In the genomic region with DNA sequence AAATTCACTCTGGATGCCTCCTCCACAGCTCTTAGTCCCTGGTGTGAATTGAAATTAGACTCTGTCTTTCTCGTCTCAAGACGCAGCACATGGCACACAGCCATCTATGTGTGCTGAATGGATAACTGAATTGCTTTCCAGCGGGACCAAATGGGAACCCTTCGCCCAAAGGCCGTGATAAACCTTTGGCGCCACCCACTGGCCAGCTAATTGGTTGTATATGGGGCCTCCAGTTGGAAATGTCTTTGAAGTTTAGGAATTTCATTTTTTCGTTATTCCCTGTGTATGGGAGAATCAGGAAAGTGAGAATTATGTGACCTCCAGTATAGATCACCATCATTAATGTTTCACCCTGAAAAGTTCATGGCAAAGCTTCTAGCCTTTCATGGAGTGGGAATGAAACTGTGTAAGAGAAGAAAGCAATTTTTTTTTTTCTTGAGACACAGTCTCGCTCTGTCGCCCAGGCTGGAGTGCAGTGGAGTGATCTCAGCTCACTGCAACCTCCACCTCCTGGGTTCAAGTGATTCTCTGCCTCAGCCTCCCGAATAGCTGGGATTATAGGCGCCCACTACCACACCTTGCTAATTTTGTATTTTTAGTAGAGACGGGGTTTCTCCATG, we compare ENCODE assay signal across 8 cellular contexts.
DNase-seq lines count a peak whose midpoint lies in the region; FAIRE-seq and TF ChIP-seq lines count a peak whose summit lies in the region.

No MANE protein-coding gene starts in this region.

- H3K4me3 ChIP-seq in KMS-11 (IDR thresholded peaks at IDR 0.05; ENCODE audit: insufficient read depth, low read depth, low read length) (no peak overlapping the region), foreskin fibroblast (ENCODE audit: low read depth in 1 of 2, low read length in 2 of 2) (no peak overlapping the region), neutrophil (ENCODE audit: low read depth in 1 of 2, low read length in 1 of 2) (no peak overlapping the region)

- H4K20me1 ChIP-seq in KMS-11 (ENCODE audit: insufficient read depth) = no peaks in the 10 kb centered on the region

- DNase-seq in D721Med (ENCODE audit: insufficient read length, low spot score) = peak; percentile 70
- DNase-seq in RKO (ENCODE audit: low spot score) = peak; percentile 80
- peak; percentile 45 for DNase-seq in activated effector memory CD4-positive, alpha-beta T cell treated with Interleukin-2 at 50 U/mL for 16 hours
- peak; percentile 64 to 91 for DNase-seq in foreskin fibroblast
- DNase-seq in stromal cell of bone marrow (ENCODE audit: low read depth) = peak; percentile 66
- DNase-seq in DMS79 treated with DMSO at 0.1 percent for 48 hours (lab: John Stamatoyannopoulos, UW) = no peak

- no peaks in the 10 kb centered on the region for H3K9me3 ChIP-seq in neutrophil

- no peak for FAIRE-seq in D721Med (lab: Jason Lieb, UNC)

- H3K27ac ChIP-seq in KMS-11 = no peak overlapping the region
- H3K27ac ChIP-seq in neutrophil = no peak overlapping the region

- H3K36me3 ChIP-seq in KMS-11 (ENCODE audit: insufficient read depth) (no peaks in the 10 kb centered on the region), neutrophil (no peaks in the 10 kb centered on the region)

- no peak overlapping the region for H3K9ac ChIP-seq in KMS-11

- H3K4me1 ChIP-seq in KMS-11 (ENCODE audit: low read depth, poor library complexity, severe bottlenecking) (peaks cover 9% of the 10 kb centered on the region), neutrophil (ENCODE audit: control insufficient read depth in 1 of 2, insufficient read depth in 1 of 2, low read depth in 1 of 2, low read length in 1 of 2) (no peaks in the 10 kb centered on the region)

- H2AFZ ChIP-seq in KMS-11 (ENCODE audit: low read depth) = 0 out of 2 replicates have a peak overlapping the region, but pooled peaks have one; percentile 7

- no peak overlapping the region for H3K4me2 ChIP-seq in KMS-11

- no peaks in the 10 kb centered on the region for H3K27me3 ChIP-seq in KMS-11 (ENCODE audit: insufficient read depth, low read depth)
- peaks cover 8% of the 10 kb centered on the region for H3K27me3 ChIP-seq in neutrophil

- H3K79me2 ChIP-seq in KMS-11 (ENCODE audit: insufficient read depth, low read depth) = no peaks in the 10 kb centered on the region

- peak; percentile 89 for TF ChIP-seq CTCF in D721Med (IDR thresholded peaks at IDR 0.05; ENCODE audit: insufficient read depth, missing control alignments)
- peak; percentile 82 for TF ChIP-seq CTCF in KMS-11 (conservative IDR thresholded peaks at IDR 0.05; ENCODE audit: low read depth, low read length)
- TF ChIP-seq CTCF in foreskin fibroblast (IDR thresholded peaks at IDR 0.05; ENCODE audit: low read depth, low read length) = peak; percentile 78
- peak; percentile 71 for TF ChIP-seq CTCF in neutrophil (IDR thresholded peaks at IDR 0.05)
